ENCODE assay signal across 16 cellular contexts in the genomic region with DNA sequence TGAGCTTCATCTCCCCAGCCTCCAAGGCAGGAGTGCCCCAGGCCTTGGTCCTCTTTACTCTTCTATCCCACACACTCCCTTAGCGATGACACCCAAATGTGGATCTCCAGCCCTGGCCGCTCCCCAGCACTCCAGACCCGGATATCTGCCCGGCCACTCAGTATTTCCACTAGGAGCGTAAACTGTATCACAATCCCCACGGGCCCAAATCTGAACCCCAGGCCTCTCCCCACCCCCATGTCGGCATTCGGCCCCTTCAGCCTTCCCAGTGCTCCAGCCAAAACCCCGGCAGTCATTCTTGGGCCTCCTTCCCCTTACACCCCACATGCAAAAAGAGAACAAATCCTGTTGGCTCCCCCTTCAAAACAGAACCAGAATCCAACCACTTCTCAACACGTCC. TPM values are rescaled to one million over a fixed set of nuclear protein-coding genes. Genes with fewer than 3 reads are reported as not detected.
DNase-seq lines count a peak whose midpoint lies in the region; ATAC-seq and TF ChIP-seq lines count a peak whose summit lies in the region.
"Had no signal": no experiment of that assay in that cellular context is flagged by ENCODE, and none has a peak within 500 bp of the region (broad histone marks: within the 10 kb centered on the region; RNA-seq: fewer than 3 reads in every experiment).

No MANE protein-coding gene starts in this region.

- no peak overlapping the region for H2AFZ ChIP-seq in mammary epithelial cell (ENCODE audit: low read depth, low read length)
- no peak overlapping the region for H2AFZ ChIP-seq in hepatocyte

- TF ChIP-seq CTCF in breast epithelium (IDR thresholded peaks at IDR 0.05) (no peak), mammary epithelial cell (conservative IDR thresholded peaks at IDR 0.05 in 1 of 2, IDR thresholded peaks at IDR 0.05 in 1 of 2; ENCODE audit: extremely low read depth in 1 of 2, insufficient read depth in 1 of 2, low read depth in 1 of 2, low read length in 2 of 2) (no peak), hepatocyte (IDR thresholded peaks at IDR 0.05; ENCODE audit: poor library complexity) (no peak), psoas muscle (IDR thresholded peaks at IDR 0.05) (no peak)

- CTCF ChIA-PET in mammary epithelial cell (lab: Charles Lee; ENCODE audit: low non-redundant PET), result no interaction called here

- no peak overlapping the region for H3K9ac ChIP-seq in mammary epithelial cell (ENCODE audit: insufficient read depth, low read length)

- H4K20me1 ChIP-seq in mammary epithelial cell (ENCODE audit: insufficient read depth, low read length) (no peaks in the 10 kb centered on the region), hepatocyte (ENCODE audit: insufficient read depth, poor library complexity, severe bottlenecking) (no peaks in the 10 kb centered on the region)

- WGBS in mammary epithelial cell (ENCODE audit: low coverage, missing lambda C conversion rate), result 80% methylated on average over 4 of the region's 10 CpGs
- WGBS in hepatocyte (ENCODE audit: low lambda C conversion rate, missing lambda C conversion rate), result 91% methylated on average over 10 of the region's 10 CpGs
- WGBS in psoas muscle, 3 donors, result 39 to 58% (median 39%) methylated on average over 10 of the region's 10 CpGs

- H3K36me3 ChIP-seq in breast epithelium (no peaks in the 10 kb centered on the region), mammary epithelial cell (ENCODE audit: insufficient read depth, low read length) (no peaks in the 10 kb centered on the region), hepatocyte (replicated peaks; ENCODE audit: insufficient read depth, low read depth) (no peaks in the 10 kb centered on the region), psoas muscle (ENCODE audit: insufficient read depth in 1 of 2, low read depth in 1 of 2) (peaks cover 0 to 13% of the 10 kb centered on the region in 2 donors)
- H3K36me3 ChIP-seq: BE2C, spleen had no signal

- intact Hi-C loops in breast epithelium (cut with DNase I; ENCODE audit: low total_unique reads) (no loop called here), mammary epithelial cell (cut with micrococcal nuclease) (no loop called here), psoas muscle (cut with DNase I) (no loop called here)

- H3K9me2 ChIP-seq in hepatocyte (replicated peaks; ENCODE audit: insufficient read depth), result no peaks in the 10 kb centered on the region

- in situ Hi-C loops in mammary epithelial cell (cut with MboI; ENCODE audit: low sequenced_read_pairs in 2 of 2), result no loop called here

- TF ChIP-seq POLR2A in breast epithelium (IDR thresholded peaks at IDR 0.05), result no peak

- no peaks in the 10 kb centered on the region for H3K27me3 ChIP-seq in breast epithelium
- H3K27me3 ChIP-seq in mammary epithelial cell (ENCODE audit: insufficient read depth, low read length), result no peaks in the 10 kb centered on the region
- no peaks in the 10 kb centered on the region for H3K27me3 ChIP-seq in hepatocyte
- H3K27me3 ChIP-seq in psoas muscle (ENCODE audit: insufficient read depth in 3 of 3, low read length in 2 of 3), result no peaks in the 10 kb centered on the region
- H3K27me3 ChIP-seq: BE2C, esophagus muscularis mucosa, spleen had no signal

- H3K4me1 ChIP-seq in breast epithelium (peaks cover 0 to 4% of the 10 kb centered on the region in 2 donors), mammary epithelial cell (ENCODE audit: insufficient read depth, low read length) (no peaks in the 10 kb centered on the region), hepatocyte (ENCODE audit: insufficient read depth) (peaks cover 31% of the 10 kb centered on the region), psoas muscle (peaks cover 21% of the 10 kb centered on the region)

- peak overlapping the region; percentile 26 to 84 for H3K27ac ChIP-seq in breast epithelium
- H3K27ac ChIP-seq in mammary epithelial cell (ENCODE audit: insufficient read depth, low read depth, low read length), result no peak overlapping the region
- peak overlapping the region; percentile 75 for H3K27ac ChIP-seq in hepatocyte
- peak overlapping the region; percentile 88 for H3K27ac ChIP-seq in psoas muscle
- H3K27ac ChIP-seq: 22Rv1 had no signal

- no peaks in the 10 kb centered on the region for H3K79me2 ChIP-seq in mammary epithelial cell (ENCODE audit: insufficient read depth, low read length)
- H3K79me2 ChIP-seq in hepatocyte, result no peaks in the 10 kb centered on the region

- no peaks in the 10 kb centered on the region for H3K9me3 ChIP-seq in breast epithelium
- no peaks in the 10 kb centered on the region for H3K9me3 ChIP-seq in mammary epithelial cell (replicated peaks; ENCODE audit: insufficient read depth, low read length)
- H3K9me3 ChIP-seq in hepatocyte (ENCODE audit: low read depth), result no peaks in the 10 kb centered on the region
- H3K9me3 ChIP-seq in psoas muscle, result no peaks in the 10 kb centered on the region
- H3K9me3 ChIP-seq: BE2C, esophagus muscularis mucosa, spleen had no signal

- H3K4me3 ChIP-seq in breast epithelium (no peak overlapping the region), mammary epithelial cell (replicated peaks in 1 of 3; ENCODE audit: insufficient read depth in 1 of 3, low read depth in 2 of 3, low read length in 3 of 3) (no peak overlapping the region), hepatocyte (no peak overlapping the region), psoas muscle (no peak overlapping the region)
- H3K4me3 ChIP-seq: esophagus muscularis mucosa, spleen had no signal

- no TSS peak for BruUV-seq in mammary epithelial cell (replicated peaks; lab: Mats Ljungman, UMichigan)

- DNase-seq in breast epithelium (ENCODE audit: low spot score in 2 of 2), result no peak
- DNase-seq in mammary epithelial cell, result no peak
- DNase-seq in hepatocyte (ENCODE audit: low spot score), result no peak
- no peak for DNase-seq in psoas muscle
- no peak for DNase-seq in COLO668 (lab: John Stamatoyannopoulos, UW; ENCODE audit: unreplicated experiment)
- DNase-seq in NCI-H1105 treated with DMSO at 0.1 percent for 48 hours (lab: John Stamatoyannopoulos, UW), result no peak
- DNase-seq in NCI-H1694 treated with DMSO at 0.1 percent for 48 hours (lab: John Stamatoyannopoulos, UW), result no peak
- DNase-seq: activated CD8-positive, alpha-beta memory T cell treated with anti-CD3 and anti-CD28 coated beads, Interleukin-2, amount 50 U/mL, for 48 hours; amniotic stem cell; Calu3; naive thymus-derived CD4-positive, alpha-beta T cell; spleen had no signal

- peak in 1 of 4 donors; percentile 0 for ATAC-seq in psoas muscle
- no peak for ATAC-seq in GM21619 (IDR thresholded peaks at IDR 0.05; ENCODE audit: unreplicated experiment)
- ATAC-seq: naive thymus-derived CD4-positive, alpha-beta T cell had no signal

- H3K4me2 ChIP-seq in mammary epithelial cell (ENCODE audit: insufficient read depth, low read depth, low read length) (no peak overlapping the region), hepatocyte (no peak overlapping the region)

- dilution Hi-C loops in mammary epithelial cell (cut with HindIII; ENCODE audit: low sequenced_read_pairs), result no loop called here

RNA-seq across cellular contexts. Expression of a gene that starts 20.8 kb away (rescaled TPM):
- total RNA-seq in breast epithelium (10 to 100 TPM in 2 of 3 donors, 1 to 10 TPM in 1; 7.0 to 70.6 (median 17.7) TPM), mammary epithelial cell (under 1 TPM in 1 of 2 donors, not detected in 1; 0.17 TPM), hepatocyte (13.2 and 16.4 TPM in 2 replicates), psoas muscle (10 to 100 TPM in 1 of 4 donors, 1 to 10 TPM in 3; 6.4 to 13.0 (median 8.0) TPM)
- polyA plus RNA-seq in mammary epithelial cell (not detected), hepatocyte (13.1 and 19.1 TPM in 2 replicates), psoas muscle (1 to 10 TPM; 4.5 to 6.5 (median 4.8) TPM)
- not detected for polyA minus RNA-seq in mammary epithelial cell
- total RNA-seq: Calu3 had no signal

Comparison
In these comparisons a context has a peak if more than half of its experiments do, and no peak if none do; other contexts are left out.
1. RNA of a gene that starts 20.8 kb away (total RNA-seq): 7.0 to 70.6 TPM in breast epithelium, 13.2 to 16.4 TPM in hepatocyte and 6.4 to 13.0 TPM in psoas muscle; 0.17 TPM in mammary epithelial cell; every median in the first group is over 4 times any median in the second.